In the genomic region with DNA sequence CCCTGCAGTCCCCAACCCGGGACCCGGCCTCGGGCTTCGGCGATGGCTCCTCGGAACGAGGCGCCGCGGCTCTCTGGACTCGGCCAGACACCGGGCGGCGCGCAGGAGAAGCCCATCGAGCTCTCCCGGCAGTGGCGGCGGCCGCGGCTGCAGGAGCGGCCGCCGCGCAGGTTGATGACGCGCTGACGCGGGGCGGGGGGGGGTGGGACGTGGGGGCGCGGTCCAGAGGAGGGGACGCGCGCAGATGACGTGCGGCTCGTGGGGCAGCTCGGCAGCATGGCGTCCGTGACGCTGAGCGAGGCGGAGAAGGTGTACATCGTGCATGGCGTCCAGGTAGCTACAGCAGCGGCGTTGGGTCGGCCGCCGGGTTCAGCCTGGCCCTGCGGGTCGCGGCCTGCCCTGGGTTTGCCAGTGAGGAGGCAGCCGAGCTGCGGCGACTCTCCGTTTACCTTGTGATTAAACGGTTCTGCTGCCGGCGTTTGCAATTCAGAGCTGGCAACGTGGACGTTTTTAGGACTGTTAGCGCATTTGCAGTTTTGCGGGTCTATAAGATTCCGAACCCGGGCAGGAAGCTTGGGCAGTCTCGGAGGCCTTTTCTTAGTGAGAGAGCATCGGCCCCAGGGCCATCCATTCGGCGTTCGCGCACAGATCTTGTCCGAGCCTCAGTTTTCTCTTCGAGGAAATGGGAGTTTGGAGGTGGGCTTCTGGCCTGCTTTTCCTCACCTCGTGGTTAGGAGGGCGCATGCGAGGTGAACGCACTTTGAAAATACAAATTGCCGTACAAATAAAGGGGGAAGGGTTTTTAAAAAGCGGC, we compare ENCODE assay signal across 8 cellular contexts. TPM values are rescaled to one million over a fixed set of nuclear protein-coding genes. Genes with fewer than 3 reads are reported as not detected.
A peak's percentile ranks its signal among the peaks of the same experiment; 100 is the strongest.
DNase-seq lines count a peak whose midpoint lies in the region; ATAC-seq, FAIRE-seq and TF ChIP-seq lines count a peak whose summit lies in the region.

Gene EXOSC7, plus strand, starts transcription at position 243 of the 814 bp plus-strand sequence. Its CDS starts 34 bp downstream, at position 277.
A gene with protein sequence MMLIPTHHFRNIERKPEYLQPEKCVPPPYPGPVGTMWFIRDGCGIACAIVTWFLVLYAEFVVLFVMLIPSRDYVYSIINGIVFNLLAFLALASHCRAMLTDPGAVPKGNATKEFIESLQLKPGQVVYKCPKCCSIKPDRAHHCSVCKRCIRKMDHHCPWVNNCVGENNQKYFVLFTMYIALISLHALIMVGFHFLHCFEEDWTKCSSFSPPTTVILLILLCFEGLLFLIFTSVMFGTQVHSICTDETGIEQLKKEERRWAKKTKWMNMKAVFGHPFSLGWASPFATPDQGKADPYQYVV (minus strand): TSS at position 173 of the 814 bp plus-strand sequence. CDS start 16,738 bp downstream, outside the sequence.

- intact Hi-C loops in left cardiac atrium (cut with DNase I), result no loop called here
- intact Hi-C loops in prostate gland (cut with DNase I), result loop anchor here (5.0 kb wide), 1 partner anchor 61 kb away; no protein-coding TSS in a partner anchor
- intact Hi-C loops in upper lobe of right lung (cut with DNase I), result no loop called here

- TF ChIP-seq POLR2A in GM12891 (IDR thresholded peaks at IDR 0.05; ENCODE audit: low read depth, low read length) (peak; percentile 95), prostate gland (IDR thresholded peaks at IDR 0.05) (peak; percentile 75)

- H3K27me3 Mint-ChIP-seq in T-helper 1 cell treated with Interleukin-12 subunit alpha and Interleukin-12 subunit beta and Interleukin-4 antibody, amounts not matched to agents 30 μg/mL and 1 μg/mL, for 36 hours (ENCODE audit: low read depth), result no peaks in the 10 kb centered on the region

- H3K36me3 Mint-ChIP-seq in T-helper 1 cell treated with Interleukin-12 subunit alpha and Interleukin-12 subunit beta and Interleukin-4 antibody, amounts not matched to agents 30 μg/mL and 1 μg/mL, for 36 hours (ENCODE audit: low read depth), result peaks cover 8% of the 10 kb centered on the region

- WGBS in prostate gland, result under 1% methylated on average over 42 of the region's 82 CpGs

- peak; percentile 100 for FAIRE-seq in GM12891 (lab: Jason Lieb, UNC)

- H3K36me3 ChIP-seq in prostate gland, result no peaks in the 10 kb centered on the region
- no peaks in the 10 kb centered on the region for H3K36me3 ChIP-seq in upper lobe of right lung

- DNase-seq in GM12891 (ENCODE audit: insufficient read length, low spot score) (peak; percentile 86), NCI-H1048 (lab: John Stamatoyannopoulos, UW) (peak; percentile 77), amniotic epithelial cell (ENCODE audit: low read depth) (peak; percentile 79), left cardiac atrium (peak; percentile 91), prostate gland (ENCODE audit: low spot score) (peak; percentile 85), upper lobe of right lung (peak; percentile 94)

- no peaks in the 10 kb centered on the region for H3K9me3 Mint-ChIP-seq in T-helper 1 cell treated with Interleukin-12 subunit alpha and Interleukin-12 subunit beta and Interleukin-4 antibody, amounts not matched to agents 30 μg/mL and 1 μg/mL, for 36 hours

- peaks cover 46% of the 10 kb centered on the region for H3K4me1 Mint-ChIP-seq in T-helper 1 cell treated with Interleukin-12 subunit alpha and Interleukin-12 subunit beta and Interleukin-4 antibody, amounts not matched to agents 30 μg/mL and 1 μg/mL, for 36 hours (ENCODE audit: low read depth)

- ATAC-seq in HG02571 (IDR thresholded peaks at IDR 0.05; ENCODE audit: unreplicated experiment), result peak; percentile 83
- peak; percentile 95 to 96 for ATAC-seq in left cardiac atrium
- peak; percentile 94 for ATAC-seq in upper lobe of right lung

- peaks cover 3% of the 10 kb centered on the region for H3K4me1 ChIP-seq in prostate gland (replicated peaks)
- peaks cover 48% of the 10 kb centered on the region for H3K4me1 ChIP-seq in upper lobe of right lung

- H3K9me3 ChIP-seq in prostate gland (no peaks in the 10 kb centered on the region), upper lobe of right lung (no peaks in the 10 kb centered on the region)

- H3K4me3 ChIP-seq in prostate gland (peak within 1 kb of the TSS; percentile 90 to 98), upper lobe of right lung (peak within 1 kb of the TSS; percentile 94)

- H3K27me3 ChIP-seq in prostate gland (replicated peaks; ENCODE audit: insufficient read depth) (no peaks in the 10 kb centered on the region), upper lobe of right lung (no peaks in the 10 kb centered on the region)

- TF ChIP-seq CTCF in prostate gland (IDR thresholded peaks at IDR 0.05) (peak in 2 of 4 experiments; percentile 11 to 13), upper lobe of right lung (IDR thresholded peaks at IDR 0.05) (no peak)

- H3K27ac Mint-ChIP-seq in T-helper 1 cell treated with Interleukin-12 subunit alpha and Interleukin-12 subunit beta and Interleukin-4 antibody, amounts not matched to agents 30 μg/mL and 1 μg/mL, for 36 hours, result peak within 1 kb of the TSS; percentile 98

- peak within 1 kb of the TSS; percentile 85 to 88 for H3K27ac ChIP-seq in prostate gland
- peak within 1 kb of the TSS; percentile 88 for H3K27ac ChIP-seq in upper lobe of right lung

- H3K4me3 Mint-ChIP-seq in T-helper 1 cell treated with Interleukin-12 subunit alpha and Interleukin-12 subunit beta and Interleukin-4 antibody, amounts not matched to agents 30 μg/mL and 1 μg/mL, for 36 hours, result peak within 1 kb of the TSS; percentile 98

TF ChIP-seq in GM12891, 5 proteins besides CTCF, POLR2A, EP300 and RAD21:
- TF ChIP-seq TAF1 (IDR thresholded peaks at IDR 0.05; ENCODE audit: low read depth, low read length) (peak; percentile 87), POU2F2 (IDR thresholded peaks at IDR 0.05; ENCODE audit: low read depth, low read length) (peak; percentile 65; the same call in 1 of the 2 replicates), PAX5 (IDR thresholded peaks at IDR 0.05; ENCODE audit: insufficient read depth, low read length, severe bottlenecking) (no peak), POLR2AphosphoS5 (IDR thresholded peaks at IDR 0.05; ENCODE audit: low read depth, low read length) (peak; percentile 87)

RNA-seq across cellular contexts. Expression of gene EXOSC7, which starts in this region (rescaled TPM):
- 51.5 TPM for polyA plus RNA-seq in GM12891 (2012; ENCODE audit: low read depth, missing spikeins)
- total RNA-seq in left cardiac atrium (10 to 100 TPM; 21.0 to 32.1 TPM), prostate gland (10 to 100 TPM; 55.2 to 56.2 TPM), upper lobe of right lung (36.2 TPM)

RNA-seq across cellular contexts. Expression of the second gene that starts in this region (rescaled TPM):
- 18.5 TPM for polyA plus RNA-seq in GM12891 (2012; ENCODE audit: low read depth, missing spikeins)
- total RNA-seq in left cardiac atrium (10 to 100 TPM; 42.7 to 45.5 TPM), prostate gland (10 to 100 TPM; 64.6 to 91.7 TPM), upper lobe of right lung (125 TPM)

Comparison
In these comparisons a context has a peak if more than half of its experiments do, and no peak if none do; other contexts are left out.
1. Peak in every context shown above with its lines: DNase-seq, ATAC-seq, H3K4me3 ChIP-seq and H3K27ac ChIP-seq.